Comparison of ENCODE assay signal across 1 cellular context in the genomic region with DNA sequence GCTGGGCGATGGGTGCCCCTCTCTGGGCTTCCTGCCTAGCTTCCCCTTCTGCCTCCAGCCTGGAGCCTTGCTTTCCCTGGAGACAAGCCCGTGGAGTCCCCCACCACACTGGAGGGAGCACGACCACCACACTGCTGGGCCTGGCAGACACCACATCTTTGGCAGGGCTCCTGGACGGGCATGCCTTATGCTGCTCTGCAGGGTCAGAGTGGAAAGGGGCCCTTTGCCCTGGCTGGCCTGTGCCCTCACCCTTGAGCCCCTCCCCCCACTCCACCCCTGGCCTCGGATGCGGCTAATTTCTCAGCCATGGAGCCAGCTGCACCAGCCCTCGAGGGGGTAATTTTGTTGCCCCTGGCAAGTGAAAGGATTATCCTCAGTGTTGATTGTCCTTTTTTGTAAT.
TF ChIP-seq lines count a peak whose summit lies in the region.

No MANE protein-coding gene starts in this region.

TF ChIP-seq in HepG2, 621 proteins besides CTCF, POLR2A, EP300 and RAD21 (continued from another document):
- TF ChIP-seq, protein P1, sequence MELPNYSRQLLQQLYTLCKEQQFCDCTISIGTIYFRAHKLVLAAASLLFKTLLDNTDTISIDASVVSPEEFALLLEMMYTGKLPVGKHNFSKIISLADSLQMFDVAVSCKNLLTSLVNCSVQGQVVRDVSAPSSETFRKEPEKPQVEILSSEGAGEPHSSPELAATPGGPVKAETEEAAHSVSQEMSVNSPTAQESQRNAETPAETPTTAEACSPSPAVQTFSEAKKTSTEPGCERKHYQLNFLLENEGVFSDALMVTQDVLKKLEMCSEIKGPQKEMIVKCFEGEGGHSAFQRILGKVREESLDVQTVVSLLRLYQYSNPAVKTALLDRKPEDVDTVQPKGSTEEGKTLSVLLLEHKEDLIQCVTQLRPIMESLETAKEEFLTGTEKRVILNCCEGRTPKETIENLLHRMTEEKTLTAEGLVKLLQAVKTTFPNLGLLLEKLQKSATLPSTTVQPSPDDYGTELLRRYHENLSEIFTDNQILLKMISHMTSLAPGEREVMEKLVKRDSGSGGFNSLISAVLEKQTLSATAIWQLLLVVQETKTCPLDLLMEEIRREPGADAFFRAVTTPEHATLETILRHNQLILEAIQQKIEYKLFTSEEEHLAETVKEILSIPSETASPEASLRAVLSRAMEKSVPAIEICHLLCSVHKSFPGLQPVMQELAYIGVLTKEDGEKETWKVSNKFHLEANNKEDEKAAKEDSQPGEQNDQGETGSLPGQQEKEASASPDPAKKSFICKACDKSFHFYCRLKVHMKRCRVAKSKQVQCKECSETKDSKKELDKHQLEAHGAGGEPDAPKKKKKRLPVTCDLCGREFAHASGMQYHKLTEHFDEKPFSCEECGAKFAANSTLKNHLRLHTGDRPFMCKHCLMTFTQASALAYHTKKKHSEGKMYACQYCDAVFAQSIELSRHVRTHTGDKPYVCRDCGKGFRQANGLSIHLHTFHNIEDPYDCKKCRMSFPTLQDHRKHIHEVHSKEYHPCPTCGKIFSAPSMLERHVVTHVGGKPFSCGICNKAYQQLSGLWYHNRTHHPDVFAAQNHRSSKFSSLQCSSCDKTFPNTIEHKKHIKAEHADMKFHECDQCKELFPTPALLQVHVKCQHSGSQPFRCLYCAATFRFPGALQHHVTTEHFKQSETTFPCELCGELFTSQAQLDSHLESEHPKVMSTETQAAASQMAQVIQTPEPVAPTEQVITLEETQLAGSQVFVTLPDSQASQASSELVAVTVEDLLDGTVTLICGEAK (IDR thresholded peaks at IDR 0.05): no peak
- TF ChIP-seq, protein P1 (CRISPR knock-in tag; IDR thresholded peaks at IDR 0.05): no peak
- no peak for TF ChIP-seq ZNF136 (CRISPR knock-in tag; IDR thresholded peaks at IDR 0.05; ENCODE audit: low read depth)
- no peak for TF ChIP-seq ZNF674 (CRISPR knock-in tag; IDR thresholded peaks at IDR 0.05; ENCODE audit: low read depth)
- TF ChIP-seq, protein P2, sequence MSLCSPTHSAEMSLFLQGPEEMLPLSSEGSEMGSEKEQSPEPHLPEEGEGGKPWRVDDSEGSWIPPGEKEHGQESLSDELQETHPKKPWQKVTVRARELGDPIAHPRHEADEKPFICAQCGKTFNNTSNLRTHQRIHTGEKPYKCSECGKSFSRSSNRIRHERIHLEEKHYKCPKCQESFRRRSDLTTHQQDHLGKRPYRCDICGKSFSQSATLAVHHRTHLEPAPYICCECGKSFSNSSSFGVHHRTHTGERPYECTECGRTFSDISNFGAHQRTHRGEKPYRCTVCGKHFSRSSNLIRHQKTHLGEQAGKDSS (CRISPR knock-in tag; IDR thresholded peaks at IDR 0.05; ENCODE audit: borderline replicate concordance, low read depth): no peak
- TF ChIP-seq ZNF598 (CRISPR knock-in tag; IDR thresholded peaks at IDR 0.05; ENCODE audit: borderline replicate concordance): no peak
- no peak for TF ChIP-seq ZBTB3 (CRISPR knock-in tag; IDR thresholded peaks at IDR 0.05; ENCODE audit: borderline replicate concordance, low read depth)
- no peak for TF ChIP-seq MBNL3 (CRISPR knock-in tag; conservative IDR thresholded peaks at IDR 0.05)
- no peak for TF ChIP-seq NPAS2 (CRISPR knock-in tag; IDR thresholded peaks at IDR 0.05; ENCODE audit: borderline replicate concordance)
- TF ChIP-seq, protein P3, sequence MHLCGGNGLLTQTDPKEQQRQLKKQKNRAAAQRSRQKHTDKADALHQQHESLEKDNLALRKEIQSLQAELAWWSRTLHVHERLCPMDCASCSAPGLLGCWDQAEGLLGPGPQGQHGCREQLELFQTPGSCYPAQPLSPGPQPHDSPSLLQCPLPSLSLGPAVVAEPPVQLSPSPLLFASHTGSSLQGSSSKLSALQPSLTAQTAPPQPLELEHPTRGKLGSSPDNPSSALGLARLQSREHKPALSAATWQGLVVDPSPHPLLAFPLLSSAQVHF (CRISPR knock-in tag; IDR thresholded peaks at IDR 0.05): no peak
- no peak for TF ChIP-seq ZNF772 (CRISPR knock-in tag; IDR thresholded peaks at IDR 0.05)
- TF ChIP-seq, protein P4, sequence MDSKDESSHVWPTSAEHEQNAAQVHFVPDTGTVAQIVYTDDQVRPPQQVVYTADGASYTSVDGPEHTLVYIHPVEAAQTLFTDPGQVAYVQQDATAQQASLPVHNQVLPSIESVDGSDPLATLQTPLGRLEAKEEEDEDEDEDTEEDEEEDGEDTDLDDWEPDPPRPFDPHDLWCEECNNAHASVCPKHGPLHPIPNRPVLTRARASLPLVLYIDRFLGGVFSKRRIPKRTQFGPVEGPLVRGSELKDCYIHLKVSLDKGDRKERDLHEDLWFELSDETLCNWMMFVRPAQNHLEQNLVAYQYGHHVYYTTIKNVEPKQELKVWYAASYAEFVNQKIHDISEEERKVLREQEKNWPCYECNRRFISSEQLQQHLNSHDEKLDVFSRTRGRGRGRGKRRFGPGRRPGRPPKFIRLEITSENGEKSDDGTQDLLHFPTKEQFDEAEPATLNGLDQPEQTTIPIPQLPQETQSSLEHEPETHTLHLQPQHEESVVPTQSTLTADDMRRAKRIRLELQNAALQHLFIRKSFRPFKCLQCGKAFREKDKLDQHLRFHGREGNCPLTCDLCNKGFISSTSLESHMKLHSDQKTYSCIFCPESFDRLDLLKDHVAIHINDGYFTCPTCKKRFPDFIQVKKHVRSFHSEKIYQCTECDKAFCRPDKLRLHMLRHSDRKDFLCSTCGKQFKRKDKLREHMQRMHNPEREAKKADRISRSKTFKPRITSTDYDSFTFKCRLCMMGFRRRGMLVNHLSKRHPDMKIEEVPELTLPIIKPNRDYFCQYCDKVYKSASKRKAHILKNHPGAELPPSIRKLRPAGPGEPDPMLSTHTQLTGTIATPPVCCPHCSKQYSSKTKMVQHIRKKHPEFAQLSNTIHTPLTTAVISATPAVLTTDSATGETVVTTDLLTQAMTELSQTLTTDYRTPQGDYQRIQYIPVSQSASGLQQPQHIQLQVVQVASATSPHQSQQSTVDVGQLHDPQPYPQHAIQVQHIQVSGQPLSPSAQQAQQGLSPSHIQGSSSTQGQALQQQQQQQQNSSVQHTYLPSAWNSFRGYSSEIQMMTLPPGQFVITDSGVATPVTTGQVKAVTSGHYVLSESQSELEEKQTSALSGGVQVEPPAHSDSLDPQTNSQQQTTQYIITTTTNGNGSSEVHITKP (CRISPR knock-in tag; IDR thresholded peaks at IDR 0.05; ENCODE audit: low read depth): no peak
- no peak for TF ChIP-seq AGO2 (optimal IDR thresholded peaks at IDR 0.05; ENCODE audit: low read depth, low read length)
- TF ChIP-seq ZZZ3 (CRISPR knock-in tag; IDR thresholded peaks at IDR 0.05; ENCODE audit: borderline replicate concordance): no peak
- TF ChIP-seq, protein P5, sequence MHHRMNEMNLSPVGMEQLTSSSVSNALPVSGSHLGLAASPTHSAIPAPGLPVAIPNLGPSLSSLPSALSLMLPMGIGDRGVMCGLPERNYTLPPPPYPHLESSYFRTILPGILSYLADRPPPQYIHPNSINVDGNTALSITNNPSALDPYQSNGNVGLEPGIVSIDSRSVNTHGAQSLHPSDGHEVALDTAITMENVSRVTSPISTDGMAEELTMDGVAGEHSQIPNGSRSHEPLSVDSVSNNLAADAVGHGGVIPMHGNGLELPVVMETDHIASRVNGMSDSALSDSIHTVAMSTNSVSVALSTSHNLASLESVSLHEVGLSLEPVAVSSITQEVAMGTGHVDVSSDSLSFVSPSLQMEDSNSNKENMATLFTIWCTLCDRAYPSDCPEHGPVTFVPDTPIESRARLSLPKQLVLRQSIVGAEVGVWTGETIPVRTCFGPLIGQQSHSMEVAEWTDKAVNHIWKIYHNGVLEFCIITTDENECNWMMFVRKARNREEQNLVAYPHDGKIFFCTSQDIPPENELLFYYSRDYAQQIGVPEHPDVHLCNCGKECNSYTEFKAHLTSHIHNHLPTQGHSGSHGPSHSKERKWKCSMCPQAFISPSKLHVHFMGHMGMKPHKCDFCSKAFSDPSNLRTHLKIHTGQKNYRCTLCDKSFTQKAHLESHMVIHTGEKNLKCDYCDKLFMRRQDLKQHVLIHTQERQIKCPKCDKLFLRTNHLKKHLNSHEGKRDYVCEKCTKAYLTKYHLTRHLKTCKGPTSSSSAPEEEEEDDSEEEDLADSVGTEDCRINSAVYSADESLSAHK (CRISPR knock-in tag; IDR thresholded peaks at IDR 0.05; ENCODE audit: borderline replicate concordance): no peak
TF ChIP-seq in HepG2: peak in this region for 0.
